12 cellular contexts compared by ENCODE assay signal in genomic region chr6:34924831-34925613, GRCh38. TPM values are rescaled to one million over a fixed set of nuclear protein-coding genes. Genes with fewer than 3 reads are reported as not detected.
DNase-seq lines count a peak whose midpoint lies in the region; ATAC-seq and TF ChIP-seq lines count a peak whose summit lies in the region.
"Had no signal": no experiment of that assay in that cellular context is flagged by ENCODE, and none has a peak within 500 bp of the region (broad histone marks: within the 10 kb centered on the region; RNA-seq: fewer than 3 reads in every experiment).

No MANE protein-coding gene starts in this region.

- H3K4me1 ChIP-seq in IMR-90 (ENCODE audit: control insufficient read depth, insufficient read depth, low read length) (no peaks in the 10 kb centered on the region; the same call in 1 of the 2 replicates), neuronal stem cell (ENCODE audit: control insufficient read depth in 2 of 2, insufficient read depth in 1 of 2, low read depth in 1 of 2, low read length in 2 of 2) (peaks cover 0 to 13% of the 10 kb centered on the region in 2 donors)

- H3K4me1 Mint-ChIP-seq in activated naive CD8-positive, alpha-beta T cell treated with anti-CD3 and anti-CD28 coated beads, Interleukin-2, amount 50 U/mL, for 24 hours, result peaks cover 5% of the 10 kb centered on the region

- no peaks in the 10 kb centered on the region for H3K27me3 Mint-ChIP-seq in activated naive CD8-positive, alpha-beta T cell treated with anti-CD3 and anti-CD28 coated beads, Interleukin-2, amount 50 U/mL, for 24 hours
- H3K27me3 Mint-ChIP-seq: CD4-positive, alpha-beta T cell had no signal

- H3K4ac ChIP-seq in IMR-90 (ENCODE audit: low read depth, low read length) (no peak overlapping the region), neuronal stem cell (ENCODE audit: low read length) (no peak overlapping the region)

- H3K9ac ChIP-seq in IMR-90 (ENCODE audit: low read depth, low read length) (no peak overlapping the region), neuronal stem cell (ENCODE audit: low read depth, low read length, poor library complexity) (peak overlapping the region; percentile 51)
- H3K9ac ChIP-seq: BLaER1 treated with 17β-estradiol and CSF1 and Interleukin-3, amounts not matched to agents 10 nM and 100 nM had no signal

- no peak overlapping the region for H2AFZ ChIP-seq in IMR-90 (replicated peaks; ENCODE audit: low read length, poor library complexity)
- H2AFZ ChIP-seq in neuronal stem cell (ENCODE audit: low read length), result no peak overlapping the region

- BruUV-seq in IMR-90 (replicated peaks; lab: Mats Ljungman, UMichigan), result no TSS peak

- no peak overlapping the region for H3K27ac Mint-ChIP-seq in activated naive CD8-positive, alpha-beta T cell treated with anti-CD3 and anti-CD28 coated beads, Interleukin-2, amount 50 U/mL, for 24 hours
- H3K27ac Mint-ChIP-seq: CD4-positive, alpha-beta T cell had no signal

- H3K14ac ChIP-seq in IMR-90 (replicated peaks; ENCODE audit: low read depth, low read length), result no peak overlapping the region
- H3K14ac ChIP-seq in neuronal stem cell (ENCODE audit: low read length), result no peak overlapping the region

- dilution Hi-C loops in IMR-90 (cut with HindIII; ENCODE audit: low sequenced_read_pairs, unreplicated experiment), result no loop called here

- no peak overlapping the region for H3K4me3 Mint-ChIP-seq in activated naive CD8-positive, alpha-beta T cell treated with anti-CD3 and anti-CD28 coated beads, Interleukin-2, amount 50 U/mL, for 24 hours
- H3K4me3 Mint-ChIP-seq: CD4-positive, alpha-beta T cell had no signal

- no peaks in the 10 kb centered on the region for H3K36me3 Mint-ChIP-seq in activated naive CD8-positive, alpha-beta T cell treated with anti-CD3 and anti-CD28 coated beads, Interleukin-2, amount 50 U/mL, for 24 hours (ENCODE audit: low read depth)

- H3K36me3 ChIP-seq in IMR-90 (ENCODE audit: control insufficient read depth, insufficient read depth, low read length) (no peaks in the 10 kb centered on the region), neuronal stem cell (replicated peaks in 1 of 2; ENCODE audit: control insufficient read depth in 2 of 2, insufficient read depth in 2 of 2, low read length in 2 of 2) (no peaks in the 10 kb centered on the region)

- no peak overlapping the region for H4K8ac ChIP-seq in IMR-90 (ENCODE audit: low read depth in 2 of 2, low read length in 2 of 2)
- no peak overlapping the region for H4K8ac ChIP-seq in neuronal stem cell (ENCODE audit: low read depth, low read length)

- H3K27ac ChIP-seq in IMR-90 (ENCODE audit: insufficient read depth, low read length) (no peak overlapping the region), neuronal stem cell (replicated peaks; ENCODE audit: low read length) (no peak overlapping the region)
- H3K27ac ChIP-seq: BLaER1 treated with 17β-estradiol and CSF1 and Interleukin-3, amounts not matched to agents 10 nM and 100 nM had no signal

- no peak for TF ChIP-seq CTCF in IMR-90 (conservative IDR thresholded peaks at IDR 0.05; ENCODE audit: low read depth, low read length)

- no peak overlapping the region for H2BK12ac ChIP-seq in neuronal stem cell (ENCODE audit: low read length)

- no peak overlapping the region for H4K91ac ChIP-seq in IMR-90 (ENCODE audit: insufficient read depth, low read depth, low read length)
- H4K91ac ChIP-seq in neuronal stem cell (ENCODE audit: low read depth, low read length, poor library complexity), result no peak overlapping the region

- no peak overlapping the region for H2BK15ac ChIP-seq in IMR-90 (ENCODE audit: low read depth, low read length)
- no peak overlapping the region for H2BK15ac ChIP-seq in neuronal stem cell (ENCODE audit: low read length)

- no peak overlapping the region for H2AK9ac ChIP-seq in IMR-90 (replicated peaks; ENCODE audit: low read depth, low read length, poor library complexity)

- DNase-seq in DMS79 (lab: John Stamatoyannopoulos, UW) (peak; percentile 69), IMR-90 (no peak), kidney glomerular epithelial cell (lab: John Stamatoyannopoulos, UW) (peak; percentile 7), neuronal stem cell (ENCODE audit: low spot score) (no peak), NCI-H774 (lab: John Stamatoyannopoulos, UW) (no peak), T-helper 9 cell (no peak), OCI-M2 (lab: John Stamatoyannopoulos, UW; ENCODE audit: unreplicated experiment) (no peak)
- DNase-seq in activated naive CD8-positive, alpha-beta T cell treated with anti-CD3 and anti-CD28 coated beads, Interleukin-2, amount 50 U/mL, for 24 hours, result no peak
- DNase-seq: ACHN; CD4-positive, alpha-beta T cell; HCEC 1CT had no signal

- ATAC-seq in IMR-90 (ENCODE audit: low read depth), result no peak
- no peak for ATAC-seq in activated naive CD8-positive, alpha-beta T cell treated with anti-CD3 and anti-CD28 coated beads, Interleukin-2, amount 50 U/mL, for 24 hours

- H3K79me1 ChIP-seq in IMR-90 (ENCODE audit: low read depth in 1 of 2, low read length in 2 of 2) (peaks cover 9 to 14% of the 10 kb centered on the region in 2 experiments; a peak in 3 of 4 replicates), neuronal stem cell (ENCODE audit: low read depth, low read length) (no peaks in the 10 kb centered on the region)

- peaks cover 30% of the 10 kb centered on the region; the same call in 1 of the 2 replicates for H4K20me1 ChIP-seq in IMR-90 (ENCODE audit: insufficient read depth, low read length)

- H3K4me2 ChIP-seq in IMR-90 (ENCODE audit: low read depth, low read length), result no peak overlapping the region
- H3K4me2 ChIP-seq in neuronal stem cell (ENCODE audit: insufficient read depth, low read length, poor library complexity, severe bottlenecking), result no peak overlapping the region

- H3K9me1 ChIP-seq in IMR-90 (ENCODE audit: insufficient read depth, low read length), result peaks cover 14% of the 10 kb centered on the region; the same call in 1 of the 2 replicates

- H2BK5ac ChIP-seq in IMR-90 (ENCODE audit: low read depth, low read length, poor library complexity, severe bottlenecking) (no peak overlapping the region), neuronal stem cell (ENCODE audit: low read length) (no peak overlapping the region)

- CTCF ChIA-PET in IMR-90 (lab: Yijun Ruan, JAX), result no interaction called here

- no peak overlapping the region for H3K56ac ChIP-seq in IMR-90 (ENCODE audit: extremely low read depth, insufficient read depth, low read length)

- WGBS in IMR-90 (ENCODE audit: extremely low coverage in 2 of 2, insufficient read length in 1 of 2), 2 experiments, result 93% methylated on average over 3 of the region's 9 CpGs; no CpG with 5 or more reads in 1 of the 2 experiments
- WGBS in neuronal stem cell (ENCODE audit: extremely low coverage in 2 of 2, insufficient read length in 2 of 2, insufficient replicate concordance in 1 of 2), 2 donors, result no CpG with 5 or more reads among the region's 9 CpGs

- H3K9me3 Mint-ChIP-seq in activated naive CD8-positive, alpha-beta T cell treated with anti-CD3 and anti-CD28 coated beads, Interleukin-2, amount 50 U/mL, for 24 hours, result no peaks in the 10 kb centered on the region
- H3K9me3 Mint-ChIP-seq: CD4-positive, alpha-beta T cell had no signal

- no peak overlapping the region for H4K5ac ChIP-seq in IMR-90 (ENCODE audit: low read depth, low read length)

- H2BK120ac ChIP-seq in IMR-90 (ENCODE audit: low read depth, low read length) (no peak overlapping the region), neuronal stem cell (ENCODE audit: low read depth, low read length) (no peak overlapping the region)

- H2AK5ac ChIP-seq in IMR-90 (ENCODE audit: low read depth, low read length), result 0 out of 2 replicates have a peak overlapping the region, but pooled peaks have one; percentile 48
- H2AK5ac ChIP-seq in neuronal stem cell (ENCODE audit: low read depth, low read length), result no peak overlapping the region

- no peak overlapping the region for H3K4me3 ChIP-seq in IMR-90 (ENCODE audit: insufficient read depth, low read depth, low read length)
- H3K4me3 ChIP-seq in neuronal stem cell (ENCODE audit: low read length in 2 of 2), result no peak overlapping the region
- H3K4me3 ChIP-seq: BLaER1 treated with 17β-estradiol and CSF1 and Interleukin-3, amounts not matched to agents 10 nM and 100 nM had no signal

- H2BK20ac ChIP-seq in IMR-90 (ENCODE audit: low read depth, low read length), result no peak overlapping the region

- no peak overlapping the region for H3K23ac ChIP-seq in IMR-90 (ENCODE audit: low read depth, low read length)
- H3K23ac ChIP-seq in neuronal stem cell (ENCODE audit: low read depth, low read length, poor library complexity), result no peak overlapping the region

- H3K27me3 ChIP-seq in IMR-90 (ENCODE audit: control insufficient read depth, insufficient read depth, low read length) (no peaks in the 10 kb centered on the region), neuronal stem cell (ENCODE audit: control insufficient read depth in 3 of 3, insufficient read depth in 3 of 3, low read depth in 1 of 3, low read length in 3 of 3) (no peaks in the 10 kb centered on the region)
- H3K27me3 ChIP-seq: BLaER1 treated with 17β-estradiol and CSF1 and Interleukin-3, amounts not matched to agents 10 nM and 100 nM had no signal

- H3K9me3 ChIP-seq in IMR-90 (ENCODE audit: control insufficient read depth, insufficient read depth, low read length) (no peaks in the 10 kb centered on the region), neuronal stem cell (replicated peaks in 1 of 2; ENCODE audit: control insufficient read depth in 2 of 2, insufficient read depth in 1 of 2, low read depth in 1 of 2, low read length in 2 of 2) (no peaks in the 10 kb centered on the region)

- in situ Hi-C loops in IMR-90 (cut with MboI; ENCODE audit: low sequenced_read_pairs), result no loop called here

- POLR2A ChIA-PET in IMR-90 (lab: Charles Lee; ENCODE audit: unreplicated experiment), result no interaction called here

- intact Hi-C loops in IMR-90 (cut with micrococcal nuclease), result no loop called here

- no peak for TF ChIP-seq RAD21 in IMR-90 (IDR thresholded peaks at IDR 0.05; ENCODE audit: low read length)

- TF ChIP-seq POLR2A in IMR-90 (IDR thresholded peaks at IDR 0.05; ENCODE audit: low read depth, low read length), result no peak

- H3K18ac ChIP-seq in IMR-90 (ENCODE audit: low read depth, low read length), result no peak overlapping the region
- H3K18ac ChIP-seq in neuronal stem cell (ENCODE audit: low read length), result no peak overlapping the region

TF ChIP-seq in IMR-90, 13 proteins besides CTCF, POLR2A, EP300 and RAD21 (continues in another document):
- no peak for TF ChIP-seq NFE2L2 (IDR thresholded peaks at IDR 0.05; ENCODE audit: low read depth, low read length)

RNA-seq across cellular contexts. Expression of gene ANKS1A, which starts 36.0 kb away (rescaled TPM):
- total RNA-seq in IMR-90 (2012; rRNA removed), result 7.5 and 7.8 TPM in 2 replicates
- polyA plus RNA-seq in IMR-90 (2012; rRNA removed), result 7.1 and 7.2 TPM in 2 replicates
- 4.5 and 4.9 TPM in 2 replicates for polyA plus RNA-seq in IMR-90 (2012; cell fraction: cytosol; rRNA removed)
- polyA plus RNA-seq in IMR-90 (2012; cell fraction: nucleus; rRNA removed; ENCODE audit: low replicate concordance), result 9.4 and 11.8 TPM in 2 replicates
- 10.9 TPM for polyA plus RNA-seq in neuronal stem cell (2013, experiment 1 of 2)
- polyA plus RNA-seq in neuronal stem cell (2013, experiment 2 of 2), result 10.6 TPM

RNA-seq across cellular contexts. Expression of gene TAF11, which starts 37.2 kb away (rescaled TPM):
- total RNA-seq in IMR-90 (2012; rRNA removed), result 12.7 and 24.2 TPM in 2 replicates
- 17.4 and 23.3 TPM in 2 replicates for polyA plus RNA-seq in IMR-90 (2012; rRNA removed)
- polyA plus RNA-seq in IMR-90 (2012; cell fraction: cytosol; rRNA removed), result 5.1 and 9.3 TPM in 2 replicates
- polyA plus RNA-seq in IMR-90 (2012; cell fraction: nucleus; rRNA removed; ENCODE audit: low replicate concordance), result 4.8 and 25.3 TPM in 2 replicates
- 48.0 TPM for polyA plus RNA-seq in neuronal stem cell (2013, experiment 1 of 2)
- 48.6 TPM for polyA plus RNA-seq in neuronal stem cell (2013, experiment 2 of 2)

Comparison
In these comparisons a context has a peak if more than half of its experiments do, and no peak if none do; other contexts are left out.
1. DNase-seq: peak in DMS79 (single experiment) and kidney glomerular epithelial cell (single experiment); none in IMR-90 (single experiment), neuronal stem cell (single experiment), NCI-H774 (single experiment), T-helper 9 cell (single experiment), OCI-M2 (single experiment) and activated naive CD8-positive, alpha-beta T cell treated with anti-CD3 and anti-CD28 coated beads, Interleukin-2, amount 50 U/mL, for 24 hours (single experiment).